ENCODE assay signal across 18 cellular contexts in genomic region chr16:23871924-23872323, GRCh38. TPM values are rescaled to one million over a fixed set of nuclear protein-coding genes. Genes with fewer than 3 reads are reported as not detected.
"Had no signal": no experiment of that assay in that cellular context is flagged by ENCODE, and none has a peak within 500 bp of the region (broad histone marks: within the 10 kb centered on the region; RNA-seq: fewer than 3 reads in every experiment).

No MANE protein-coding gene starts in this region.

- H3K4me3 Mint-ChIP-seq: activated CD4-positive, alpha-beta memory T cell treated with anti-CD3 and anti-CD28 coated beads, Interleukin-2, amount 10 ng/mL, durations not matched to agents 7 days and 5 days; activated T-helper 17 cell treated with anti-CD3 and anti-CD28 coated beads, Interleukin-2, amount 50 U/mL, for 72 hours; nephron progenitor cell had no signal

- H3K4me3 ChIP-seq: esophagus muscularis mucosa, hepatocyte, psoas muscle, stomach, testis had no signal

- H3K36me3 ChIP-seq: esophagus muscularis mucosa, stomach had no signal

- ATAC-seq: activated T-helper 17 cell treated with anti-CD3 and anti-CD28 coated beads, Interleukin-2, amount 50 U/mL, for 72 hours; left lobe of liver; psoas muscle; sciatic nerve had no signal

- H3K9me3 Mint-ChIP-seq: activated CD4-positive, alpha-beta memory T cell treated with anti-CD3 and anti-CD28 coated beads, Interleukin-2, amount 10 ng/mL, durations not matched to agents 7 days and 5 days; activated T-helper 17 cell treated with anti-CD3 and anti-CD28 coated beads, Interleukin-2, amount 50 U/mL, for 72 hours; nephron progenitor cell had no signal

- DNase-seq: activated CD4-positive, alpha-beta memory T cell treated with anti-CD3 and anti-CD28 coated beads, Interleukin-2, amount 10 ng/mL, durations not matched to agents 7 days and 5 days; activated CD8-positive, alpha-beta memory T cell treated with anti-CD3 and anti-CD28 coated beads, Interleukin-2, amount 50 U/mL, for 48 hours; activated naive CD4-positive, alpha-beta T cell treated with Interleukin-2 at 50 U/mL for 16 hours; cortex of kidney; effector CD4-positive, alpha-beta T cell; nephron progenitor cell; psoas muscle; stomach; T1000; testis had no signal

- H3K27me3 Mint-ChIP-seq: activated CD4-positive, alpha-beta memory T cell treated with anti-CD3 and anti-CD28 coated beads, Interleukin-2, amount 10 ng/mL, durations not matched to agents 7 days and 5 days; activated T-helper 17 cell treated with anti-CD3 and anti-CD28 coated beads, Interleukin-2, amount 50 U/mL, for 72 hours had no signal

- H3K4me1 Mint-ChIP-seq: nephron progenitor cell had no signal

- H3K9me3 ChIP-seq: esophagus muscularis mucosa, psoas muscle, stomach, testis had no signal

- H3K27ac Mint-ChIP-seq: activated CD4-positive, alpha-beta memory T cell treated with anti-CD3 and anti-CD28 coated beads, Interleukin-2, amount 10 ng/mL, durations not matched to agents 7 days and 5 days; nephron progenitor cell had no signal

- H3K27ac ChIP-seq: esophagus muscularis mucosa, hepatocyte, psoas muscle, testis, VCaP had no signal

RNA-seq across cellular contexts. Expression of gene PRKCB, which starts 36.1 kb away (rescaled TPM):
- total RNA-seq: glomerular endothelial cell, lung microvascular endothelial cell had no signal
